Comparison of ENCODE assay signal across 35 cellular contexts in genomic region chr15:92405942-92406341, GRCh38. TPM values are rescaled to one million over a fixed set of nuclear protein-coding genes. Genes with fewer than 3 reads are reported as not detected.
"Had no signal": no experiment of that assay in that cellular context is flagged by ENCODE, and none has a peak within 500 bp of the region (broad histone marks: within the 10 kb centered on the region; RNA-seq: fewer than 3 reads in every experiment).

No MANE protein-coding gene starts in this region.

- H3K4me3 Mint-ChIP-seq: activated B cell treated with CpG ODN at 0.5 μM for 24 hours; activated CD4-positive, alpha-beta memory T cell treated with anti-CD3 and anti-CD28 coated beads, Interleukin-2, amount 10 ng/mL, durations not matched to agents 7 days and 5 days; activated CD4-positive, alpha-beta T cell treated with anti-CD3 and anti-CD28 coated beads, Interleukin-2, amount 10 ng/mL, durations not matched to agents 24 days and 14 days; activated CD8-positive, alpha-beta memory T cell treated with anti-CD3 and anti-CD28 coated beads, Interleukin-2, amount 10 ng/mL, durations not matched to agents 7 days and 5 days; activated CD8-positive, alpha-beta T cell treated with anti-CD3 and anti-CD28 coated beads, Interleukin-2, amount 10 ng/mL, durations not matched to agents 7 days and 5 days; activated naive CD4-positive, alpha-beta T cell treated with anti-CD3 and anti-CD28 coated beads for 36 hours; activated naive CD8-positive, alpha-beta T cell treated with anti-CD3 and anti-CD28 coated beads for 36 hours; activated T-cell treated with anti-CD3 and anti-CD28 coated beads, Interleukin-2, amount 50 U/mL, for 24 hours; T-helper 1 cell treated with Interleukin-12 subunit alpha and Interleukin-12 subunit beta and Interleukin-4 antibody, amounts not matched to agents 30 μg/mL and 1 μg/mL, for 36 hours; T-helper 2 cell treated with Interferon-gamma antibody and Interleukin-4, amounts not matched to agents 5 μg/mL and 100 μg/mL, for 36 hours had no signal

- H3K27ac ChIP-seq: adrenal gland, body of pancreas, brain microvascular endothelial cell, breast epithelium, VCaP had no signal

- H3K36me3 Mint-ChIP-seq: activated CD8-positive, alpha-beta memory T cell treated with anti-CD3 and anti-CD28 coated beads, Interleukin-2, amount 10 ng/mL, durations not matched to agents 7 days and 5 days; activated naive CD4-positive, alpha-beta T cell treated with anti-CD3 and anti-CD28 coated beads, Interleukin-2, amount 50 U/mL, for 72 hours; activated naive CD8-positive, alpha-beta T cell treated with anti-CD3 and anti-CD28 coated beads for 36 hours had no signal

- H3K27ac Mint-ChIP-seq: activated B cell treated with CpG ODN at 0.5 μM for 24 hours; activated CD4-positive, alpha-beta memory T cell treated with anti-CD3 and anti-CD28 coated beads, Interleukin-2, amount 10 ng/mL, durations not matched to agents 7 days and 5 days; activated CD4-positive, alpha-beta T cell treated with anti-CD3 and anti-CD28 coated beads, Interleukin-2, amount 10 ng/mL, durations not matched to agents 24 days and 14 days; activated CD8-positive, alpha-beta memory T cell treated with anti-CD3 and anti-CD28 coated beads, Interleukin-2, amount 10 ng/mL, durations not matched to agents 7 days and 5 days; activated CD8-positive, alpha-beta T cell treated with anti-CD3 and anti-CD28 coated beads, Interleukin-2, amount 10 ng/mL, durations not matched to agents 7 days and 5 days; activated naive CD4-positive, alpha-beta T cell treated with anti-CD3 and anti-CD28 coated beads for 36 hours; activated naive CD4-positive, alpha-beta T cell treated with anti-CD3 and anti-CD28 coated beads, Interleukin-2, amount 50 U/mL, for 72 hours; activated naive CD8-positive, alpha-beta T cell treated with anti-CD3 and anti-CD28 coated beads for 36 hours; activated T-cell treated with anti-CD3 and anti-CD28 coated beads, Interleukin-2, amount 50 U/mL, for 24 hours; activated T-helper 2 cell treated with anti-CD3 and anti-CD28 coated beads, Interferon-gamma antibody, Interleukin-2, Interleukin-4, amounts not matched to agents 10 μg/mL and 5 μg/mL and 100 μg/mL, durations not matched to agents 14 hours and 24 hours and 36 hours; T-helper 1 cell treated with Interleukin-12 subunit alpha and Interleukin-12 subunit beta and Interleukin-4 antibody, amounts not matched to agents 30 μg/mL and 1 μg/mL, for 36 hours; T-helper 2 cell treated with Interferon-gamma antibody and Interleukin-4, amounts not matched to agents 5 μg/mL and 100 μg/mL, for 36 hours had no signal

- H3K4me1 Mint-ChIP-seq: activated B cell treated with CpG ODN at 0.5 μM for 24 hours; activated CD4-positive, alpha-beta memory T cell treated with anti-CD3 and anti-CD28 coated beads, Interleukin-2, amount 10 ng/mL, durations not matched to agents 7 days and 5 days; activated CD4-positive, alpha-beta T cell treated with anti-CD3 and anti-CD28 coated beads, Interleukin-2, amount 10 ng/mL, durations not matched to agents 24 days and 14 days; activated CD8-positive, alpha-beta memory T cell treated with anti-CD3 and anti-CD28 coated beads, Interleukin-2, amount 10 ng/mL, durations not matched to agents 7 days and 5 days; activated naive CD8-positive, alpha-beta T cell treated with anti-CD3 and anti-CD28 coated beads for 36 hours had no signal

- H3K4me3 ChIP-seq: adrenal gland, body of pancreas, breast epithelium had no signal

- H3K36me3 ChIP-seq: adrenal gland, brain microvascular endothelial cell, breast epithelium had no signal

- H3K27me3 ChIP-seq: adrenal gland, body of pancreas, brain microvascular endothelial cell, breast epithelium had no signal

- H3K9me3 Mint-ChIP-seq: activated B cell treated with CpG ODN at 0.5 μM for 24 hours; activated CD4-positive, alpha-beta memory T cell treated with anti-CD3 and anti-CD28 coated beads, Interleukin-2, amount 10 ng/mL, durations not matched to agents 7 days and 5 days; activated CD4-positive, alpha-beta T cell treated with anti-CD3 and anti-CD28 coated beads, Interleukin-2, amount 10 ng/mL, durations not matched to agents 24 days and 14 days; activated naive CD4-positive, alpha-beta T cell treated with anti-CD3 and anti-CD28 coated beads for 36 hours; activated naive CD4-positive, alpha-beta T cell treated with anti-CD3 and anti-CD28 coated beads, Interleukin-2, amount 50 U/mL, for 72 hours; activated naive CD8-positive, alpha-beta T cell treated with anti-CD3 and anti-CD28 coated beads for 36 hours; activated T-cell treated with anti-CD3 and anti-CD28 coated beads, Interleukin-2, amount 50 U/mL, for 24 hours; activated T-helper 2 cell treated with anti-CD3 and anti-CD28 coated beads, Interferon-gamma antibody, Interleukin-2, Interleukin-4, amounts not matched to agents 10 μg/mL and 5 μg/mL and 100 μg/mL, durations not matched to agents 14 hours and 24 hours and 36 hours; T-helper 1 cell treated with Interleukin-12 subunit alpha and Interleukin-12 subunit beta and Interleukin-4 antibody, amounts not matched to agents 30 μg/mL and 1 μg/mL, for 36 hours; T-helper 2 cell treated with Interferon-gamma antibody and Interleukin-4, amounts not matched to agents 5 μg/mL and 100 μg/mL, for 36 hours had no signal

- H3K9me3 ChIP-seq: adrenal gland, body of pancreas, breast epithelium had no signal

- DNase-seq: activated B cell treated with CpG ODN at 0.5 μM for 24 hours; activated CD4-positive, alpha-beta memory T cell treated with anti-CD3 and anti-CD28 coated beads, Interleukin-2, amount 10 ng/mL, durations not matched to agents 7 days and 5 days; activated CD4-positive, alpha-beta T cell treated with anti-CD3 and anti-CD28 coated beads for 4 hours; activated CD4-positive, alpha-beta T cell treated with anti-CD3 and anti-CD28 coated beads, Interleukin-2, amount 10 ng/mL, durations not matched to agents 24 days and 14 days; activated CD4-positive, alpha-beta T cell treated with anti-CD3 and anti-CD28 coated beads, Interleukin-2, amount 50 U/mL, for 1 hour; activated CD4-positive, alpha-beta T cell treated with anti-CD3 and anti-CD28 coated beads, Interleukin-2, amount 50 U/mL, for 48 hours; activated CD4-positive, CD25-positive, alpha-beta regulatory T cell treated with anti-CD3 and anti-CD28 coated beads, Interleukin-2, amount 50 U/mL, for 72 hours; activated CD8-positive, alpha-beta memory T cell treated with anti-CD3 and anti-CD28 coated beads for 24 hours; activated CD8-positive, alpha-beta memory T cell treated with anti-CD3 and anti-CD28 coated beads, Interleukin-2, amount 10 ng/mL, durations not matched to agents 7 days and 5 days; activated CD8-positive, alpha-beta memory T cell treated with anti-CD3 and anti-CD28 coated beads, Interleukin-2, amount 50 U/mL, for 48 hours; activated CD8-positive, alpha-beta T cell treated with anti-CD3 and anti-CD28 coated beads, Interleukin-2, amount 10 ng/mL, durations not matched to agents 7 days and 5 days; activated effector memory CD4-positive, alpha-beta T cell treated with Interleukin-2 at 50 U/mL for 16 hours; activated gamma-delta T cell; activated naive CD4-positive, alpha-beta T cell treated with anti-CD3 and anti-CD28 coated beads for 36 hours; activated naive CD4-positive, alpha-beta T cell treated with anti-CD3 and anti-CD28 coated beads, Interleukin-2, amount 50 U/mL, for 16 hours; activated naive CD8-positive, alpha-beta T cell treated with anti-CD3 and anti-CD28 coated beads for 36 hours; activated T-cell treated with anti-CD3 and anti-CD28 coated beads, Interleukin-2, amount 50 U/mL, for 24 hours; activated T-cell treated with anti-CD3 and anti-CD28 coated beads, Interleukin-2, amount 50 U/mL, for 48 hours; amniotic stem cell; aorta; body of pancreas; brain microvascular endothelial cell; central memory CD4-positive, alpha-beta T cell; T-helper 1 cell; T-helper 2 cell; T-helper 9 cell had no signal

- H3K4me1 ChIP-seq: adrenal gland, body of pancreas, breast epithelium had no signal

- FAIRE-seq: astrocyte, TTC549 had no signal

RNA-seq across cellular contexts. Expression of gene ST8SIA2, which starts 12.3 kb away (rescaled TPM):
- total RNA-seq: activated B cell treated with CpG ODN at 0.5 μM for 24 hours; activated CD4-positive, alpha-beta memory T cell treated with anti-CD3 and anti-CD28 coated beads, Interleukin-2, amount 10 ng/mL, durations not matched to agents 7 days and 5 days; activated CD4-positive, alpha-beta T cell treated with anti-CD3 and anti-CD28 coated beads, Interleukin-2, amount 10 ng/mL, durations not matched to agents 24 days and 14 days; activated CD8-positive, alpha-beta memory T cell treated with anti-CD3 and anti-CD28 coated beads, Interleukin-2, amount 10 ng/mL, durations not matched to agents 7 days and 5 days; activated CD8-positive, alpha-beta T cell treated with anti-CD3 and anti-CD28 coated beads, Interleukin-2, amount 10 ng/mL, durations not matched to agents 7 days and 5 days; activated naive CD4-positive, alpha-beta T cell treated with anti-CD3 and anti-CD28 coated beads for 36 hours; activated naive CD4-positive, alpha-beta T cell treated with anti-CD3 and anti-CD28 coated beads, Interleukin-2, amount 50 U/mL, for 72 hours; activated naive CD8-positive, alpha-beta T cell treated with anti-CD3 and anti-CD28 coated beads for 36 hours; activated T-helper 2 cell treated with anti-CD3 and anti-CD28 coated beads, Interferon-gamma antibody, Interleukin-2, Interleukin-4, amounts not matched to agents 10 μg/mL and 5 μg/mL and 100 μg/mL, durations not matched to agents 14 hours and 24 hours and 36 hours; aorta; body of pancreas had no signal
